ENCODE assay signal across 15 cellular contexts in the genomic region with DNA sequence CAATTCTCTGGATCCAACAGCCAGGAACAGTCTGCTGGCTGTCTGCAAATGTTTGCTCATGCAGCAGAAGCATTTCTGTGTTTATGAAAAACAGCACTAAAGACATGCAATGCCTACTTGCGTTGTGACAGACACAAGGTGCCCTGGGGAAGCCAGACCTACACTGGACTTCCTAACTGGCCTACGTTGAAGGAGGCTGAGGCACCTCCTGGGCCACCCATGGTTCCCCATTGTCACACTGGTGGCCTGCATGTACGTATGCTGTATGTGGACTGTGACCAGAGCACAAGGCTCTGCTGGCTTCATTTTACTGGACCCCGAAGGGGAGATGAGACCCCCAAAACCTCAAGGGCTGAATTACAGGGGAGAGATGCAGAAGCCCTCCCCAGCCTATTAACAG.
"Had no signal": no experiment of that assay in that cellular context is flagged by ENCODE, and none has a peak within 500 bp of the region (broad histone marks: within the 10 kb centered on the region; RNA-seq: fewer than 3 reads in every experiment).

No MANE protein-coding gene starts in this region.

- H3K27ac ChIP-seq: body of pancreas, lower lobe of right lung, suprapubic skin had no signal

- H3K9me3 Mint-ChIP-seq: activated naive CD8-positive, alpha-beta T cell treated with anti-CD3 and anti-CD28 coated beads for 36 hours; natural killer cell; stimulated activated naive CD8-positive, alpha-beta T cell treated with anti-CD3 and anti-CD28 coated beads, Interleukin-15, Interleukin-2, amounts not matched to agents 100 ng/mL and 50 ng/mL, for 24 hours; type B pancreatic cell had no signal

- H3K27ac Mint-ChIP-seq: activated naive CD8-positive, alpha-beta T cell treated with anti-CD3 and anti-CD28 coated beads for 36 hours; stimulated activated naive CD8-positive, alpha-beta T cell treated with anti-CD3 and anti-CD28 coated beads, Interleukin-15, Interleukin-2, amounts not matched to agents 100 ng/mL and 50 ng/mL, for 24 hours; type B pancreatic cell had no signal

- DNase-seq: activated CD4-positive, CD25-positive, alpha-beta regulatory T cell treated with anti-CD3 and anti-CD28 coated beads, Interleukin-2, amount 50 U/mL, for 72 hours; activated gamma-delta T cell treated with Interleukin-2 at 50 U/mL for 16 hours; activated naive CD8-positive, alpha-beta T cell treated with anti-CD3 and anti-CD28 coated beads for 36 hours; amniotic stem cell; body of pancreas; hypothalamus; islet precursor cell; lower lobe of right lung; natural killer cell; occipital lobe; stimulated activated CD4-positive, alpha-beta T cell treated with anti-CD3 and anti-CD28 coated beads, Interleukin-12 subunit alpha, Interleukin-12 subunit beta, amount 100 ng/mL, for 4 hours; stimulated activated CD4-positive, alpha-beta T cell treated with anti-CD3 and anti-CD28 coated beads, Interleukin-1b, Interleukin-23, amount 100 ng/mL, for 48 hours had no signal

- H3K4me3 ChIP-seq: body of pancreas, lower lobe of right lung, suprapubic skin had no signal

- H3K36me3 Mint-ChIP-seq: natural killer cell had no signal

- ATAC-seq: body of pancreas, lower lobe of right lung, natural killer cell had no signal

- H3K9me3 ChIP-seq: body of pancreas, lower lobe of right lung, suprapubic skin had no signal

- H3K27me3 Mint-ChIP-seq: activated naive CD8-positive, alpha-beta T cell treated with anti-CD3 and anti-CD28 coated beads for 36 hours; stimulated activated naive CD8-positive, alpha-beta T cell treated with anti-CD3 and anti-CD28 coated beads, Interleukin-15, Interleukin-2, amounts not matched to agents 100 ng/mL and 50 ng/mL, for 24 hours; type B pancreatic cell had no signal

- H3K4me1 ChIP-seq: body of pancreas had no signal

- H3K27me3 ChIP-seq: body of pancreas, suprapubic skin had no signal

- H3K4me3 Mint-ChIP-seq: activated naive CD8-positive, alpha-beta T cell treated with anti-CD3 and anti-CD28 coated beads for 36 hours; natural killer cell; stimulated activated naive CD8-positive, alpha-beta T cell treated with anti-CD3 and anti-CD28 coated beads, Interleukin-15, Interleukin-2, amounts not matched to agents 100 ng/mL and 50 ng/mL, for 24 hours; type B pancreatic cell had no signal
